In genomic region chr13:41326661-41327060, GRCh38 we compare ENCODE assay signal across 14 cellular contexts.
"Had no signal": no experiment of that assay in that cellular context is flagged by ENCODE, and none has a peak within 500 bp of the region (broad histone marks: within the 10 kb centered on the region; RNA-seq: fewer than 3 reads in every experiment).

No MANE protein-coding gene starts in this region.

- H3K9me3 Mint-ChIP-seq: activated naive CD4-positive, alpha-beta T cell treated with anti-CD3 and anti-CD28 coated beads, Interleukin-2, amount 50 U/mL, for 72 hours had no signal

- FAIRE-seq: small intestine had no signal

- H3K27ac Mint-ChIP-seq: activated naive CD4-positive, alpha-beta T cell treated with anti-CD3 and anti-CD28 coated beads, Interleukin-2, amount 50 U/mL, for 72 hours had no signal

- ATAC-seq: activated naive CD4-positive, alpha-beta T cell treated with anti-CD3 and anti-CD28 coated beads, Interleukin-2, amount 50 U/mL, for 72 hours; left cardiac atrium; lower lobe of right lung; right cardiac atrium had no signal

- DNase-seq: activated CD4-positive, alpha-beta T cell treated with anti-CD3 and anti-CD28 coated beads, Interleukin-2, amount 50 U/mL, for 48 hours; activated CD4-positive, CD25-positive, alpha-beta regulatory T cell; anterior cingulate cortex; dermis blood vessel endothelial cell; glutamatergic neuron; left cardiac atrium; lower lobe of right lung; midbrain; posterior cingulate gyrus; right cardiac atrium; small intestine; T-helper 2 cell; tibial artery had no signal
